Comparison of ENCODE assay signal across 15 cellular contexts in genomic region chr9:108445431-108446018, GRCh38.
DNase-seq lines count a peak whose midpoint lies in the region; ATAC-seq and TF ChIP-seq lines count a peak whose summit lies in the region.
"Had no signal": no experiment of that assay in that cellular context is flagged by ENCODE, and none has a peak within 500 bp of the region (broad histone marks: within the 10 kb centered on the region; RNA-seq: fewer than 3 reads in every experiment).

No MANE protein-coding gene starts in this region.

- in situ Hi-C loops in mammary epithelial cell (cut with MboI; ENCODE audit: low sequenced_read_pairs in 2 of 2): no loop called here

- TF ChIP-seq CTCF in mammary epithelial cell (conservative IDR thresholded peaks at IDR 0.05 in 1 of 2, IDR thresholded peaks at IDR 0.05 in 1 of 2; ENCODE audit: extremely low read depth in 1 of 2, insufficient read depth in 1 of 2, low read depth in 1 of 2, low read length in 2 of 2): no peak

- WGBS in mammary epithelial cell (ENCODE audit: low coverage, missing lambda C conversion rate): 9% methylated on average over 8 of the region's 8 CpGs

- peaks cover 31% of the 10 kb centered on the region for H3K4me1 ChIP-seq in mammary epithelial cell (ENCODE audit: insufficient read depth, low read length)

- no peaks in the 10 kb centered on the region for H4K20me1 ChIP-seq in mammary epithelial cell (ENCODE audit: insufficient read depth, low read length)

- intact Hi-C loops in mammary epithelial cell (cut with micrococcal nuclease): loop anchor here (10.0 kb wide), 1 partner anchor 391 kb away; no protein-coding TSS in a partner anchor

- CTCF ChIA-PET in mammary epithelial cell (lab: Charles Lee; ENCODE audit: low non-redundant PET): no interaction called here

- dilution Hi-C loops in mammary epithelial cell (cut with HindIII; ENCODE audit: low sequenced_read_pairs): no loop called here

- peak; percentile 48 for DNase-seq in DMS53 (lab: John Stamatoyannopoulos, UW)
- DNase-seq in DMS53 treated with DMSO at 0.1 percent for 48 hours (lab: John Stamatoyannopoulos, UW; ENCODE audit: unreplicated experiment): no peak
- DNase-seq in mammary epithelial cell: peak; percentile 29
- peak; percentile 93 for DNase-seq in superior temporal gyrus (ENCODE audit: extremely low spot score)
- DNase-seq: 8988T; activated CD4-positive, alpha-beta T cell treated with anti-CD3 and anti-CD28 coated beads, Interleukin-2, amount 10 ng/mL, durations not matched to agents 24 days and 14 days; activated T-cell treated with anti-CD3 and anti-CD28 coated beads, Interleukin-2, amount 50 U/mL, for 48 hours; effector CD4-positive, alpha-beta T cell; stimulated activated CD4-positive, alpha-beta T cell treated with anti-CD3 and anti-CD28 coated beads, Interleukin-12 subunit alpha, Interleukin-12 subunit beta, amount 100 ng/mL, for 4 hours; T-helper 17 cell had no signal

- H2AFZ ChIP-seq in mammary epithelial cell (ENCODE audit: low read depth, low read length): peak overlapping the region; percentile 75

- no TSS peak for BruUV-seq in mammary epithelial cell (replicated peaks; lab: Mats Ljungman, UMichigan)

- no peak overlapping the region for H3K4me3 ChIP-seq in mammary epithelial cell (replicated peaks in 1 of 3; ENCODE audit: insufficient read depth in 1 of 3, low read depth in 2 of 3, low read length in 3 of 3)

- peak overlapping the region; percentile 76 for H3K4me2 ChIP-seq in mammary epithelial cell (ENCODE audit: insufficient read depth, low read depth, low read length)

- H3K27me3 ChIP-seq in mammary epithelial cell (ENCODE audit: insufficient read depth, low read length) (no peaks in the 10 kb centered on the region), layer of hippocampus (ENCODE audit: control insufficient read depth, insufficient read depth, low read length) (no peaks in the 10 kb centered on the region)

- H3K27ac ChIP-seq in mammary epithelial cell (ENCODE audit: insufficient read depth, low read depth, low read length) (peak overlapping the region; percentile 84), layer of hippocampus (ENCODE audit: low read depth, low read length) (peak overlapping the region; percentile 42)

- H3K36me3 ChIP-seq in mammary epithelial cell (ENCODE audit: insufficient read depth, low read length): no peaks in the 10 kb centered on the region

- no peaks in the 10 kb centered on the region for H3K9me3 ChIP-seq in mammary epithelial cell (replicated peaks; ENCODE audit: insufficient read depth, low read length)

- H3K9ac ChIP-seq in mammary epithelial cell (ENCODE audit: insufficient read depth, low read length): no peak overlapping the region

- no peaks in the 10 kb centered on the region for H3K79me2 ChIP-seq in mammary epithelial cell (ENCODE audit: insufficient read depth, low read length)

- no peak for ATAC-seq in GM21367 (IDR thresholded peaks at IDR 0.05; ENCODE audit: unreplicated experiment)
- ATAC-seq in HG03196 (IDR thresholded peaks at IDR 0.05; ENCODE audit: unreplicated experiment): no peak
- ATAC-seq in GM18520 (IDR thresholded peaks at IDR 0.05; ENCODE audit: unreplicated experiment): no peak
- ATAC-seq: natural killer cell treated with Interleukin-12 subunit alpha and Interleukin-12 subunit beta and Interleukin-15 and Interleukin-18, amount 100 ng/mL, for 72 hours; T-helper 17 cell had no signal
